In genomic region chr2:118130385-118130784, GRCh38 we compare ENCODE assay signal across 18 cellular contexts. TPM values are rescaled to one million over a fixed set of nuclear protein-coding genes. Genes with fewer than 3 reads are reported as not detected.
DNase-seq lines count a peak whose midpoint lies in the region; ATAC-seq, FAIRE-seq and TF ChIP-seq lines count a peak whose summit lies in the region.
"Had no signal": no experiment of that assay in that cellular context is flagged by ENCODE, and none has a peak within 500 bp of the region (broad histone marks: within the 10 kb centered on the region; RNA-seq: fewer than 3 reads in every experiment).

No MANE protein-coding gene starts in this region.

- H3K27ac Mint-ChIP-seq in activated naive CD4-positive, alpha-beta T cell treated with anti-CD3 and anti-CD28 coated beads for 36 hours, result peak overlapping the region; percentile 52

- H3K79me2 ChIP-seq in OCI-LY3 (ENCODE audit: low read length) (no peaks in the 10 kb centered on the region), K562 (ENCODE audit: control insufficient read depth, insufficient read depth, low read length) (no peaks in the 10 kb centered on the region)

- intact Hi-C loops in activated naive CD4-positive, alpha-beta T cell treated with anti-CD3 and anti-CD28 coated beads for 36 hours (cut with micrococcal nuclease), result no loop called here
- intact Hi-C loops in K562 (cut with micrococcal nuclease) (no loop called here), sciatic nerve (cut with DNase I) (no loop called here), right cardiac atrium (cut with DNase I) (no loop called here)

- no peak for DNase-seq in activated naive CD4-positive, alpha-beta T cell treated with anti-CD3 and anti-CD28 coated beads for 36 hours
- no peak for DNase-seq in activated naive CD4-positive, alpha-beta T cell (lab: John Stamatoyannopoulos, UW)
- DNase-seq in K562 (ENCODE audit: extremely low read depth in 1 of 4, low spot score in 3 of 4), result no peak
- no peak for DNase-seq in sciatic nerve (ENCODE audit: low spot score)
- DNase-seq in right cardiac atrium, result no peak
- DNase-seq in dedifferentiated amniotic fluid mesenchymal stem cell (ENCODE audit: extremely low spot score), result no peak
- no peak for DNase-seq in central memory CD4-positive, alpha-beta T cell
- DNase-seq: 8988T, BE2C, DMS153, Kasumi-1, NCI-H1105, NCI-H2081, NCI-H446, Peyer's patch had no signal

- in situ Hi-C loops in K562 (cut with MboI), result no loop called here

- no peaks in the 10 kb centered on the region for H4K20me1 ChIP-seq in OCI-LY3 (ENCODE audit: insufficient read depth, low read length)
- H4K20me1 ChIP-seq in K562 (replicated peaks; ENCODE audit: control insufficient read depth, insufficient read depth, low read length), result no peaks in the 10 kb centered on the region

- no peak for TF ChIP-seq POLR2A in K562 (conservative IDR thresholded peaks at IDR 0.05)

- CTCF ChIA-PET in activated naive CD4-positive, alpha-beta T cell treated with anti-CD3 and anti-CD28 coated beads for 36 hours (lab: Charles Lee), result no interaction called here
- CTCF ChIA-PET in K562 (lab: Yijun Ruan, JAX; ENCODE audit: low intra/inter-chr PET ratio), result no interaction called here

- H2AFZ ChIP-seq in OCI-LY3 (ENCODE audit: low read depth, low read length), result no peak overlapping the region
- H2AFZ ChIP-seq in K562 (ENCODE audit: low read depth, low read length), result no peak overlapping the region

- POLR2A ChIA-PET in K562 (lab: Yijun Ruan, JAX), result no interaction called here

- peaks cover 9% of the 10 kb centered on the region for H3K4me1 Mint-ChIP-seq in activated naive CD4-positive, alpha-beta T cell treated with anti-CD3 and anti-CD28 coated beads for 36 hours (ENCODE audit: low read depth)

- peaks cover 23% of the 10 kb centered on the region for H3K27me3 Mint-ChIP-seq in activated naive CD4-positive, alpha-beta T cell treated with anti-CD3 and anti-CD28 coated beads for 36 hours (ENCODE audit: low read depth)
- H3K27me3 Mint-ChIP-seq: CD4-positive, CD25-positive, alpha-beta regulatory T cell had no signal

- ATAC-seq in K562, result peak; percentile 44; the same call in 2 of the 3 replicates
- ATAC-seq in sciatic nerve, result peak; percentile 73
- no peak for ATAC-seq in right cardiac atrium
- ATAC-seq: Right ventricle myocardium inferior had no signal

- H3K27me3 ChIP-seq in OCI-LY3 (ENCODE audit: low read depth, low read length), result no peaks in the 10 kb centered on the region
- peaks cover 3 to 4% of the 10 kb centered on the region in 2 experiments; a peak in 1 of 5 replicates for H3K27me3 ChIP-seq in K562 (ENCODE audit: control insufficient read depth in 2 of 2, insufficient read depth in 2 of 2, low read length in 2 of 2)
- H3K27me3 ChIP-seq in right cardiac atrium (ENCODE audit: control insufficient read depth, insufficient read depth), result no peaks in the 10 kb centered on the region
- H3K27me3 ChIP-seq: BE2C, Peyer's patch had no signal

- no peaks in the 10 kb centered on the region for H3K36me3 Mint-ChIP-seq in activated naive CD4-positive, alpha-beta T cell treated with anti-CD3 and anti-CD28 coated beads for 36 hours (ENCODE audit: low read depth)

- no peak overlapping the region for H3K4me3 Mint-ChIP-seq in activated naive CD4-positive, alpha-beta T cell treated with anti-CD3 and anti-CD28 coated beads for 36 hours
- H3K4me3 Mint-ChIP-seq: CD4-positive, CD25-positive, alpha-beta regulatory T cell had no signal

- no peak for TF ChIP-seq RAD21 in K562 (CRISPR knock-in tag; conservative IDR thresholded peaks at IDR 0.05 in 1 of 2, IDR thresholded peaks at IDR 0.05 in 1 of 2)

- peaks cover 37% of the 10 kb centered on the region for H3K4me1 ChIP-seq in OCI-LY3 (ENCODE audit: low read length)
- no peaks in the 10 kb centered on the region for H3K4me1 ChIP-seq in K562 (replicated peaks in 1 of 2; ENCODE audit: control insufficient read depth in 2 of 2, insufficient read depth in 2 of 2, low read length in 2 of 2)
- no peaks in the 10 kb centered on the region for H3K4me1 ChIP-seq in right cardiac atrium (ENCODE audit: control insufficient read depth, insufficient read depth, low read length)
- H3K4me1 ChIP-seq: BE2C, Peyer's patch had no signal

- H3K9ac ChIP-seq in OCI-LY3 (ENCODE audit: low read length) (no peak overlapping the region), K562 (ENCODE audit: insufficient read depth in 1 of 2, low read depth in 2 of 2, low read length in 2 of 2) (no peak overlapping the region)

- H3K4me3 ChIP-seq in OCI-LY3 (ENCODE audit: low read length) (no peak overlapping the region), K562 (no peak overlapping the region), right cardiac atrium (ENCODE audit: low read length) (no peak overlapping the region)
- H3K4me3 ChIP-seq: Peyer's patch had no signal

- H3K9me3 ChIP-seq in OCI-LY3 (ENCODE audit: insufficient read depth, low read length) (no peaks in the 10 kb centered on the region), K562 (replicated peaks; ENCODE audit: control insufficient read depth, insufficient read depth, low read depth, low read length) (no peaks in the 10 kb centered on the region), right cardiac atrium (ENCODE audit: control insufficient read depth, low read length) (no peaks in the 10 kb centered on the region)
- H3K9me3 ChIP-seq: BE2C, Peyer's patch had no signal

- under 1% methylated on average over 7 of the region's 7 CpGs for WGBS in K562 (ENCODE audit: insufficient coverage, low coverage, missing lambda C conversion rate)
- 80% methylated on average over 7 of the region's 7 CpGs for WGBS in right cardiac atrium

- H3K9me1 ChIP-seq in K562 (ENCODE audit: control insufficient read depth, insufficient read depth, low read length), result no peaks in the 10 kb centered on the region

- H3K4me2 ChIP-seq in OCI-LY3 (ENCODE audit: low read length) (no peak overlapping the region), K562 (ENCODE audit: insufficient read depth, low read length) (no peak overlapping the region)

- TF ChIP-seq EP300 in K562 (IDR thresholded peaks at IDR 0.05; ENCODE audit: low read length), result no peak

- no TSS peak for BruUV-seq in K562 (replicated peaks; lab: Mats Ljungman, UMichigan)

- H3K27ac ChIP-seq in OCI-LY3 (ENCODE audit: low read length) (peak overlapping the region; percentile 74), K562 (ENCODE audit: extremely low read depth, low read depth, low read length) (no peak overlapping the region), right cardiac atrium (ENCODE audit: low read length) (no peak overlapping the region)
- H3K27ac ChIP-seq: Peyer's patch had no signal

- TF ChIP-seq CTCF in OCI-LY3 (IDR thresholded peaks at IDR 0.05; ENCODE audit: low read depth, low read length) (no peak), K562 (IDR thresholded peaks at IDR 0.05 in 2 of 3, conservative IDR thresholded peaks at IDR 0.05 in 1 of 3; ENCODE audit: insufficient read depth in 2 of 3, low read depth in 1 of 3, low read length in 3 of 3) (no peak)

- H3K36me3 ChIP-seq in OCI-LY3 (replicated peaks; ENCODE audit: low read depth, low read length), result no peaks in the 10 kb centered on the region
- no peaks in the 10 kb centered on the region for H3K36me3 ChIP-seq in K562 (ENCODE audit: control insufficient read depth, insufficient read depth, low read length)
- H3K36me3 ChIP-seq: BE2C, Peyer's patch had no signal

- no peaks in the 10 kb centered on the region for H3K9me3 Mint-ChIP-seq in activated naive CD4-positive, alpha-beta T cell treated with anti-CD3 and anti-CD28 coated beads for 36 hours

- FAIRE-seq in K562 (lab: Jason Lieb, UNC), result no peak

TF ChIP-seq in K562, 482 proteins besides CTCF, POLR2A, EP300 and RAD21 (continues in another document):
- no peak for TF ChIP-seq GABPB2 (CRISPR knock-in tag; conservative IDR thresholded peaks at IDR 0.05)

RNA-seq across cellular contexts. Expression of gene INSIG2, which starts 42.1 kb away (rescaled TPM):
- 10 to 100 TPM; 14.3 to 19.3 TPM for total RNA-seq in activated naive CD4-positive, alpha-beta T cell treated with anti-CD3 and anti-CD28 coated beads for 36 hours
- total RNA-seq in K562 (2011; cell fraction: chromatin; rRNA removed; ENCODE audit: low replicate concordance), result 7.7 and 29.7 TPM in 2 replicates
- total RNA-seq in K562 (2011; cell fraction: nucleolus; rRNA removed), result 2.8 and 5.1 TPM in 2 replicates
- total RNA-seq in K562 (2011; cell fraction: nucleoplasm; rRNA removed), result 13.0 and 21.4 TPM in 2 replicates
- total RNA-seq in K562 (2014; rRNA removed) (1.5 and 2.1 TPM in 2 replicates), K562 (2014; rRNA removed; fragmentation: Illumina TruSeq; extraction: Trizol) (3.4 and 3.5 TPM in 2 replicates), K562 (2015; rRNA removed; fragmentation: Illumina TruSeq; extraction: Trizol) (1.9 and 2.4 TPM in 2 replicates), K562 (2021) (5.5 and 6.7 TPM in 2 replicates), sciatic nerve (23.2 TPM), right cardiac atrium (10 to 100 TPM; 13.2 to 18.4 (median 15.7) TPM)
- polyA plus RNA-seq in K562 (2011; rRNA removed) (27.5 and 34.2 TPM in 2 replicates), K562 (2014; fragmentation: Illumina TruSeq; extraction: Trizol) (4.0 and 4.1 TPM in 2 replicates), K562 (2014; fragmentation: Nextera tagmentation; extraction: Ambion mirVana) (10 to 100 TPM in 1 of 2 experiments, 1 to 10 TPM in 1; 9.7 to 10.7 TPM), K562 (2014; rRNA removed) (6.4 and 11.0 TPM in 2 replicates), right cardiac atrium (13.7 TPM)
- 6.5 and 18.8 TPM in 2 replicates for polyA plus RNA-seq in K562 (2011; cell fraction: cytosol; rRNA removed)
- 8.4 and 16.2 TPM in 2 replicates for polyA plus RNA-seq in K562 (2011; cell fraction: nucleus; rRNA removed)
- polyA plus RNA-seq in K562 (2012), result 8.8 TPM in 2 replicates
- polyA minus RNA-seq in K562 (2011; rRNA and poly(A)+ RNA removed), result 16.5 and 22.3 TPM in 2 replicates
- polyA minus RNA-seq in K562 (2011; cell fraction: cytosol; rRNA and poly(A)+ RNA removed), result 3.2 and 5.3 TPM in 2 replicates
- polyA minus RNA-seq in K562 (2011; cell fraction: nucleus; rRNA and poly(A)+ RNA removed), result 5.5 and 14.8 TPM in 2 replicates

Comparison
In these comparisons a context has a peak if more than half of its experiments do, and no peak if none do; other contexts are left out.
1. ATAC-seq: peak in K562 (single experiment) and sciatic nerve (single experiment); none in right cardiac atrium (0 of 2).